ENCODE assay signal across 9 cellular contexts in genomic region chr11:13776134-13776815, GRCh38.
DNase-seq lines count a peak whose midpoint lies in the region; ATAC-seq and TF ChIP-seq lines count a peak whose summit lies in the region.
"Had no signal": no experiment of that assay in that cellular context is flagged by ENCODE, and none has a peak within 500 bp of the region (broad histone marks: within the 10 kb centered on the region; RNA-seq: fewer than 3 reads in every experiment).

No MANE protein-coding gene starts in this region.

- peaks cover 24% of the 10 kb centered on the region for H3K27me3 ChIP-seq in A673 (replicated peaks; ENCODE audit: insufficient read depth, low read depth, low read length, poor library complexity)

- no peak overlapping the region for H3K4me3 ChIP-seq in A673 (ENCODE audit: low read depth, low read length, poor library complexity, severe bottlenecking)
- no peak overlapping the region for H3K4me3 ChIP-seq in GM12875 (ENCODE audit: low read depth, low read length)
- H3K4me3 ChIP-seq in fibroblast of mammary gland (ENCODE audit: control insufficient read depth, low read depth, low read length) = no peak overlapping the region

- H3K9me3 ChIP-seq in A673 (ENCODE audit: low read depth, low read length, poor library complexity, severe bottlenecking) (no peaks in the 10 kb centered on the region), T-helper 17 cell (ENCODE audit: control insufficient read depth, low read length, poor library complexity, severe bottlenecking) (no peaks in the 10 kb centered on the region)

- peaks cover 27% of the 10 kb centered on the region for H3K27me3 Mint-ChIP-seq in T-helper 17 cell

- no peak overlapping the region for H3K4me3 Mint-ChIP-seq in T-helper 17 cell

- BruUV-seq in A673 (replicated peaks; lab: Mats Ljungman, UMichigan) = no TSS peak

- POLR2A ChIA-PET in A673 (lab: Charles Lee; ENCODE audit: low non-redundant PET) = no interaction called here

- CTCF ChIA-PET in A673 (lab: Charles Lee) = no interaction called here

- H3K4me1 ChIP-seq in A673 (ENCODE audit: insufficient read depth, low read length, poor library complexity, severe bottlenecking) = no peaks in the 10 kb centered on the region

- no peaks in the 10 kb centered on the region for H3K36me3 Mint-ChIP-seq in T-helper 17 cell (ENCODE audit: low read depth)

- H3K27ac ChIP-seq in A673 (ENCODE audit: low read depth, low read length, poor library complexity, severe bottlenecking) = no peak overlapping the region

- intact Hi-C loops in A673 (cut with micrococcal nuclease; ENCODE audit: unreplicated experiment) = no loop called here

- no peaks in the 10 kb centered on the region for H3K36me3 ChIP-seq in A673 (ENCODE audit: insufficient read depth, low read length, poor library complexity, severe bottlenecking)

- TF ChIP-seq CTCF in A673 (conservative IDR thresholded peaks at IDR 0.05; ENCODE audit: low read depth, low read length) (0 out of 2 replicates have a peak, but pooled peaks have one; percentile 11), GM12875 (IDR thresholded peaks at IDR 0.05; ENCODE audit: borderline replicate concordance, insufficient read depth, low read depth, low read length) (peak; percentile 9; the same call in 1 of the 2 replicates), fibroblast of mammary gland (conservative IDR thresholded peaks at IDR 0.05; ENCODE audit: control insufficient read depth, insufficient read depth, low read depth, low read length) (peak; percentile 23)

- H3K27ac Mint-ChIP-seq in T-helper 17 cell = peak overlapping the region; percentile 79

- DNase-seq in A673 (ENCODE audit: low spot score) (no peak), T-helper 17 cell (peak in 1 of 3 donors; percentile 39), fibroblast of mammary gland (ENCODE audit: low read depth) (no peak), NCI-H510A treated with DMSO at 0.1 percent for 48 hours (lab: John Stamatoyannopoulos, UW) (no peak), NCI-H2227 (lab: John Stamatoyannopoulos, UW; ENCODE audit: unreplicated experiment) (no peak), cortex of kidney (lab: John Stamatoyannopoulos, UW) (no peak)
- DNase-seq: NCI-H1436 had no signal

- H3K4me1 Mint-ChIP-seq in T-helper 17 cell = peaks cover 9% of the 10 kb centered on the region

- ATAC-seq in T-helper 17 cell = peak; percentile 82
- no peak for ATAC-seq in GM19023 (IDR thresholded peaks at IDR 0.05; ENCODE audit: unreplicated experiment)
